Comparison of ENCODE assay signal across 24 cellular contexts in the genomic region with DNA sequence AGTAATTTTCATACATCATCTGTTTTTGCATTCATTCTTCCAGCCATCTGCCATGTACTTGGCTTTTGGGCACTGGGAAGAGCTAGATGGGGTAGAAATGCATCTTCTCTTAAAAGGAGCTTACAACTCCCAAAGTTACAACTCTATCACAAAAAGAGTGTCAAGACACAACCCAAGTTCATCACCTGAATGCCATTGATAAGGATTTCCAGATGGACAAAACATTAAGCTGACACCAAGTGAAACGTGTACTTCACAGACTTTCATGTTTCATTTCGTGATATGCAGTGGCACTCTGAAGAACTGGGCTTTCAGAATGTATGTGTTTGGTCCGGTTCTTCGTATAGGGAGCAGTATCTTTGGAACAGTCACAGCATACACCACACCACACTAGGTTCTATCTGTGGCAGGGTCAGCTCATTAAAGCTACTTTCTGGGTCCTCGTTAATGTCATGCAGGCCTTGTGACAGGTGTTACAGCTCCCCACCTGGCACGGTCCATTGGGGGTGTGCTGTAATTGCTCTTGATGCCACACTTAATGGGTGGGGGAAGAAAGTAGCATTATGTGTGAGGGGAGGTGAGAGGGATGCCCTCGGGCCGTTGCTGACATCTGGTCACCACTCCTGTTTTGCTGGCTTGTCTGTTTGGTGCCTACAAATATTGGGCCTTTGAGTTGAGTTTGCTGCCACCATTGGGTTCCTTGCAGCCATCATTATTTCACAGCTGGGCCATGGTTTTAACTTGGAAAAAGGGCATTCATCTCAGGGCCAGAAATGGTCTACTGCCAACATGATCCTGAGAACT.
DNase-seq lines count a peak whose midpoint lies in the region; ATAC-seq and TF ChIP-seq lines count a peak whose summit lies in the region.
"Had no signal": no experiment of that assay in that cellular context is flagged by ENCODE, and none has a peak within 500 bp of the region (broad histone marks: within the 10 kb centered on the region; RNA-seq: fewer than 3 reads in every experiment).

No MANE protein-coding gene starts in this region.

- H3K27me3 Mint-ChIP-seq in activated CD4-positive, alpha-beta T cell treated with anti-CD3 and anti-CD28 coated beads for 36 hours = no peaks in the 10 kb centered on the region
- H3K27me3 Mint-ChIP-seq: activated CD4-positive, alpha-beta memory T cell treated with anti-CD3 and anti-CD28 coated beads for 36 hours; activated naive CD8-positive, alpha-beta T cell treated with anti-CD3 and anti-CD28 coated beads, Interleukin-2, amount 50 U/mL, for 24 hours; CD4-positive, alpha-beta T cell; naive B cell had no signal

- no peaks in the 10 kb centered on the region for H3K9me3 Mint-ChIP-seq in activated CD4-positive, alpha-beta T cell treated with anti-CD3 and anti-CD28 coated beads for 36 hours (ENCODE audit: low read depth)
- H3K9me3 Mint-ChIP-seq: activated CD4-positive, alpha-beta memory T cell treated with anti-CD3 and anti-CD28 coated beads for 36 hours; activated naive CD8-positive, alpha-beta T cell treated with anti-CD3 and anti-CD28 coated beads, Interleukin-2, amount 50 U/mL, for 24 hours; CD4-positive, alpha-beta T cell had no signal

- no peaks in the 10 kb centered on the region for H3K36me3 Mint-ChIP-seq in activated CD4-positive, alpha-beta T cell treated with anti-CD3 and anti-CD28 coated beads for 36 hours (ENCODE audit: low read depth)
- H3K36me3 Mint-ChIP-seq: activated CD4-positive, alpha-beta memory T cell treated with anti-CD3 and anti-CD28 coated beads for 36 hours; naive B cell had no signal

- H3K27me3 ChIP-seq in gastroesophageal sphincter (no peaks in the 10 kb centered on the region), aorta (ENCODE audit: control insufficient read depth in 1 of 2, insufficient read depth in 2 of 2, low read length in 1 of 2) (no peaks in the 10 kb centered on the region)
- H3K27me3 ChIP-seq: upper lobe of left lung had no signal

- intact Hi-C loops in activated CD4-positive, alpha-beta T cell treated with anti-CD3 and anti-CD28 coated beads for 36 hours (cut with DNase I, micrococcal nuclease) = no loop called here
- intact Hi-C loops in aorta (cut with DNase I) = loop anchor here in 1 of 2 donors (5.0 kb wide), 1 partner anchor 35 kb away; no protein-coding TSS in a partner anchor

- 87 to 94% methylated on average over 3 to 5 of the region's 8 CpGs for WGBS in gastroesophageal sphincter (ENCODE audit: low coverage in 1 of 2), 2 donors
- 91 to 94% methylated on average over 8 of the region's 8 CpGs for WGBS in aorta, 2 donors

- peak; percentile 65 for ATAC-seq in GM18867 (IDR thresholded peaks at IDR 0.05; ENCODE audit: unreplicated experiment)
- ATAC-seq in gastroesophageal sphincter = no peak
- ATAC-seq in activated CD4-positive, alpha-beta T cell treated with anti-CD3 and anti-CD28 coated beads for 36 hours = no peak
- no peak for ATAC-seq in aorta (ENCODE audit: low FRiP score)
- ATAC-seq: activated naive CD8-positive, alpha-beta T cell treated with anti-CD3 and anti-CD28 coated beads, Interleukin-2, amount 50 U/mL, for 24 hours; left colon; PC-3 had no signal

- TF ChIP-seq CTCF in gastroesophageal sphincter (IDR thresholded peaks at IDR 0.05) = no peak

- no peak overlapping the region for H3K4me3 Mint-ChIP-seq in activated CD4-positive, alpha-beta T cell treated with anti-CD3 and anti-CD28 coated beads for 36 hours
- H3K4me3 Mint-ChIP-seq: activated CD4-positive, alpha-beta memory T cell treated with anti-CD3 and anti-CD28 coated beads for 36 hours; activated naive CD8-positive, alpha-beta T cell treated with anti-CD3 and anti-CD28 coated beads, Interleukin-2, amount 50 U/mL, for 24 hours; CD4-positive, alpha-beta T cell; naive B cell had no signal

- H3K27ac ChIP-seq in gastroesophageal sphincter (peak overlapping the region in 3 of 4 donors; percentile 23 to 83 (median 38)), aorta (ENCODE audit: low read depth in 1 of 2, low read length in 2 of 2) (no peak overlapping the region)

- H3K4me1 ChIP-seq in gastroesophageal sphincter = peaks cover 14 to 84% (median 40%) of the 10 kb centered on the region in 3 donors
- H3K4me1 ChIP-seq in aorta (ENCODE audit: control insufficient read depth in 1 of 2, insufficient read depth in 2 of 2, low read length in 2 of 2) = peaks cover 0 to 9% of the 10 kb centered on the region in 2 donors

- H3K27ac Mint-ChIP-seq in activated CD4-positive, alpha-beta T cell treated with anti-CD3 and anti-CD28 coated beads for 36 hours = no peak overlapping the region
- H3K27ac Mint-ChIP-seq: activated CD4-positive, alpha-beta memory T cell treated with anti-CD3 and anti-CD28 coated beads for 36 hours; activated naive CD8-positive, alpha-beta T cell treated with anti-CD3 and anti-CD28 coated beads, Interleukin-2, amount 50 U/mL, for 24 hours; CD4-positive, alpha-beta T cell; naive B cell had no signal

- H3K36me3 ChIP-seq in gastroesophageal sphincter = no peaks in the 10 kb centered on the region
- H3K36me3 ChIP-seq in aorta (ENCODE audit: control insufficient read depth in 1 of 2, insufficient read depth in 2 of 2, low read length in 1 of 2) = no peaks in the 10 kb centered on the region
- H3K36me3 ChIP-seq: upper lobe of left lung had no signal

- H3K9me3 ChIP-seq in gastroesophageal sphincter (no peaks in the 10 kb centered on the region), aorta (ENCODE audit: control insufficient read depth, low read length) (no peaks in the 10 kb centered on the region)
- H3K9me3 ChIP-seq: upper lobe of left lung had no signal

- H3K4me3 ChIP-seq in gastroesophageal sphincter (no peak overlapping the region), aorta (ENCODE audit: low read length in 2 of 2) (no peak overlapping the region)
- H3K4me3 ChIP-seq: smooth muscle cell, upper lobe of left lung had no signal

- TF ChIP-seq EP300 in gastroesophageal sphincter (IDR thresholded peaks at IDR 0.05) = no peak

- CTCF ChIA-PET in activated CD4-positive, alpha-beta T cell treated with anti-CD3 and anti-CD28 coated beads for 36 hours (lab: Charles Lee) = interaction anchor here (0.6 to 1.1 kb wide), 4 partner anchors 9 to 57 kb away, joined by 3 read pairs; no protein-coding TSS in a partner anchor

- DNase-seq in ELF-1 (ENCODE audit: low read depth, low spot score) (peak; percentile 51), NCI-H524 (lab: John Stamatoyannopoulos, UW) (peak; percentile 97 to 98), NCI-H2107 (lab: John Stamatoyannopoulos, UW) (no peak), aorta (no peak)
- DNase-seq in activated CD8-positive, alpha-beta memory T cell treated with anti-CD3 and anti-CD28 coated beads for 24 hours = no peak
- no peak for DNase-seq in activated CD4-positive, alpha-beta T cell treated with anti-CD3 and anti-CD28 coated beads for 36 hours
- DNase-seq: activated CD4-positive, alpha-beta memory T cell treated with anti-CD3 and anti-CD28 coated beads for 36 hours; activated gamma-delta T cell treated with Interleukin-2 at 50 U/mL for 16 hours; activated naive CD8-positive, alpha-beta T cell treated with anti-CD3 and anti-CD28 coated beads, Interleukin-2, amount 50 U/mL, for 24 hours; CD4-positive, alpha-beta T cell; effector CD8-positive, alpha-beta T cell; foreskin fibroblast; left colon; mesendoderm; naive B cell; occipital lobe; PC-3; retina; SHP77; stimulated activated CD4-positive, alpha-beta T cell treated with anti-CD3 and anti-CD28 coated beads, Interleukin-2, amount 100 ng/mL, for 24 hours; upper lobe of left lung had no signal

- POLR2A ChIA-PET in activated CD4-positive, alpha-beta T cell treated with anti-CD3 and anti-CD28 coated beads for 36 hours (lab: Charles Lee) = no interaction called here

- TF ChIP-seq POLR2A in gastroesophageal sphincter (IDR thresholded peaks at IDR 0.05) = no peak

- H3K4me1 Mint-ChIP-seq in activated CD4-positive, alpha-beta T cell treated with anti-CD3 and anti-CD28 coated beads for 36 hours = no peaks in the 10 kb centered on the region
- H3K4me1 Mint-ChIP-seq: activated naive CD8-positive, alpha-beta T cell treated with anti-CD3 and anti-CD28 coated beads, Interleukin-2, amount 50 U/mL, for 24 hours; naive B cell had no signal

Comparison
In these comparisons a context has a peak if more than half of its experiments do, and no peak if none do; other contexts are left out.
1. DNase-seq: peak in ELF-1 (single experiment) and NCI-H524 (2 of 2); none in NCI-H2107 (single experiment), activated CD8-positive, alpha-beta memory T cell treated with anti-CD3 and anti-CD28 coated beads for 24 hours (single experiment), activated CD4-positive, alpha-beta T cell treated with anti-CD3 and anti-CD28 coated beads for 36 hours (single experiment) and aorta (0 of 2).
2. H3K27ac ChIP-seq: peak in gastroesophageal sphincter (3 of 4); none in aorta (0 of 2).